1 cellular context compared by ENCODE assay signal in the genomic region with DNA sequence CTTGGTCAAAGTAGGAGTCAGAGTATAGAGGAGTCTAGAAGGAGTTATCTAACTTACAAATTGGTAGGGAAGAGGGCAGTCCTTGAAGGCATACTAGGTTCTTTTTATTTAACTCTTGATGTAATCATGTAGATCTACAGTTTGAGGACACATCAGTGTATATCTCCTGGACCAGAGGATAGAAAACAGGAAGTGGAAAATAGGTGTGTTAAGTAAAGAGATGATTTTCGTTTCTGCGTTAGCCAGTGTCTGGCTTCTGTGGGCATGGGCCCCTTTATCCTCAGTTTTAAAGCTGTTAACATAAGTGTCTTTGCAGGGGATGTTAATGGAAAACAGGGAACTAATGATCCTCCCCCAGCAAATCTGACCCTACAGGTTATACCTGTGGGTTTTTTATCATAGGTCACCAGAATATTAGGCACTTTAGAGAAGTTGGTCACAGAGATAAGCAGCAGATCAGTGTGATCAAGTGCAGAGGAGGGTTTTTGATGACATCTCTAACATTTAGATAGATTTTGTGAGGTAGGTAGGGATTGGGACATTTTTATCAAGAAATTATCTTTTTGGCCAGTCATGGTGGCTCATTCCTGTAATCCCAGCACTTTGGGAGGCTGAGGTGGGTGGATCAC.
A peak's percentile ranks its signal among the peaks of the same experiment; 100 is the strongest.
TF ChIP-seq lines count a peak whose summit lies in the region.

No MANE protein-coding gene starts in this region.

TF ChIP-seq in GM12878, 131 proteins besides CTCF, POLR2A, EP300 and RAD21:
- peak; percentile 88 for TF ChIP-seq SPI1 (IDR thresholded peaks at IDR 0.05; ENCODE audit: borderline replicate concordance, insufficient read depth, low read depth, low read length)
- no peak for TF ChIP-seq SREBF2 (IDR thresholded peaks at IDR 0.05; ENCODE audit: low read length)
